Comparison of ENCODE assay signal across 29 cellular contexts in the genomic region with DNA sequence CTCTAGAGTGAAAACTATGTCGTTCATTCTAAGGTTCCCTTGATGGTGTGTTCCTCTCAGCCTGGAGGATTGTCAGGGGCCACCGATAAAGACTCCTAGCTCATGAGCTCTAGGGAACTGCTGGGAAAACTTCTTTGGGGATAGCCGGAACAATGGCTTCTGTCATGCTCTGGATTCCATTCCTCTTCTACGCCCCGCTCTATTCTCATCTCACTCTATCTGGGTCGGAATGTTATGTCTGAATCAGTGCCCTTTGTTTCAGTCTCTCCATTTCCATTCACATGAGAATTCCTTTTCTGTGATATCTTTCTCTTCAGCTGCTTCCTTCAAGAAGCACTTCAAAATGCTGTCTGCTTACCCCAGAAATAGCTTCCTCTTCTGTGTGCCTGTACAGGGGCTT. TPM values are rescaled to one million over a fixed set of nuclear protein-coding genes. Genes with fewer than 3 reads are reported as not detected.
"Had no signal": no experiment of that assay in that cellular context is flagged by ENCODE, and none has a peak within 500 bp of the region (broad histone marks: within the 10 kb centered on the region; RNA-seq: fewer than 3 reads in every experiment).

No MANE protein-coding gene starts in this region.

- H3K27ac ChIP-seq: colonic mucosa, foreskin keratinocyte, ovary, psoas muscle, skin epidermis, vagina had no signal

- H3K27me3 ChIP-seq: colonic mucosa, ovary, vagina had no signal

- H3K27ac Mint-ChIP-seq: activated B cell treated with CpG ODN at 0.5 μM for 24 hours; activated CD4-positive, alpha-beta T cell treated with anti-CD3 and anti-CD28 coated beads for 36 hours; activated naive CD4-positive, alpha-beta T cell treated with anti-CD3 and anti-CD28 coated beads for 36 hours; activated naive CD8-positive, alpha-beta T cell treated with anti-CD3 and anti-CD28 coated beads, Interleukin-2, amount 10 ng/mL, durations not matched to agents 7 days and 5 days; stimulated activated memory B cell treated with anti-CD40 and anti-IgM and Interleukin-4, amounts not matched to agents 10 μg/mL and 1 μg/mL and 100 μg/mL, for 72 hours; T-helper 17 cell had no signal

- FAIRE-seq: bronchial epithelial cell, islet of Langerhans had no signal

- H3K4me3 Mint-ChIP-seq: activated B cell treated with CpG ODN at 0.5 μM for 24 hours; activated CD4-positive, alpha-beta T cell treated with anti-CD3 and anti-CD28 coated beads for 36 hours; activated naive CD4-positive, alpha-beta T cell treated with anti-CD3 and anti-CD28 coated beads for 36 hours; activated naive CD8-positive, alpha-beta T cell treated with anti-CD3 and anti-CD28 coated beads, Interleukin-2, amount 10 ng/mL, durations not matched to agents 7 days and 5 days; naive thymus-derived CD4-positive, alpha-beta T cell; stimulated activated memory B cell treated with anti-CD40 and anti-IgM and Interleukin-4, amounts not matched to agents 10 μg/mL and 1 μg/mL and 100 μg/mL, for 72 hours; T-helper 17 cell had no signal

- H3K4me3 ChIP-seq: colonic mucosa, mucosa of descending colon, ovary, psoas muscle, skin epidermis, vagina had no signal

- H3K9me3 ChIP-seq: colonic mucosa, mucosa of descending colon, ovary, psoas muscle, vagina had no signal

- H3K4me1 Mint-ChIP-seq: activated B cell treated with CpG ODN at 0.5 μM for 24 hours; activated CD4-positive, alpha-beta T cell treated with anti-CD3 and anti-CD28 coated beads for 36 hours; activated naive CD8-positive, alpha-beta T cell treated with anti-CD3 and anti-CD28 coated beads, Interleukin-2, amount 10 ng/mL, durations not matched to agents 7 days and 5 days; naive thymus-derived CD4-positive, alpha-beta T cell; stimulated activated memory B cell treated with anti-CD40 and anti-IgM and Interleukin-4, amounts not matched to agents 10 μg/mL and 1 μg/mL and 100 μg/mL, for 72 hours had no signal

- H3K36me3 Mint-ChIP-seq: activated naive CD8-positive, alpha-beta T cell treated with anti-CD3 and anti-CD28 coated beads, Interleukin-2, amount 10 ng/mL, durations not matched to agents 7 days and 5 days; stimulated activated memory B cell treated with anti-CD40 and anti-IgM and Interleukin-4, amounts not matched to agents 10 μg/mL and 1 μg/mL and 100 μg/mL, for 72 hours had no signal

- H3K36me3 ChIP-seq: colonic mucosa, ovary, vagina had no signal

- DNase-seq: activated B cell treated with CpG ODN at 0.5 μM for 24 hours; activated CD4-positive, alpha-beta T cell treated with anti-CD3 and anti-CD28 coated beads for 36 hours; activated CD4-positive, alpha-beta T cell treated with anti-CD3 and anti-CD28 coated beads, Interleukin-2, amount 50 U/mL, for 4 hours; activated CD8-positive, alpha-beta memory T cell treated with anti-CD3 and anti-CD28 coated beads for 24 hours; activated naive CD4-positive, alpha-beta T cell treated with anti-CD3 and anti-CD28 coated beads for 36 hours; activated naive CD8-positive, alpha-beta T cell treated with anti-CD3 and anti-CD28 coated beads, Interleukin-2, amount 10 ng/mL, durations not matched to agents 7 days and 5 days; activated T-cell treated with anti-CD3 and anti-CD28 coated beads, Interleukin-2, amount 50 U/mL, for 48 hours; amniotic stem cell; colonic mucosa; foreskin keratinocyte; hippocampal formation; left cardiac atrium; mucosa of descending colon; naive thymus-derived CD4-positive, alpha-beta T cell; ovary; psoas muscle; right cardiac atrium; stimulated activated CD4-positive, alpha-beta T cell treated with anti-CD3 and anti-CD28 coated beads, Interleukin-1b, Interleukin-23, amount 100 ng/mL, for 48 hours; SW 1271; T-helper 17 cell; trophoblast cell had no signal

- H3K4me1 ChIP-seq: colonic mucosa, foreskin keratinocyte, psoas muscle, vagina had no signal

- H3K9me3 Mint-ChIP-seq: activated B cell treated with CpG ODN at 0.5 μM for 24 hours; activated naive CD4-positive, alpha-beta T cell treated with anti-CD3 and anti-CD28 coated beads for 36 hours; activated naive CD8-positive, alpha-beta T cell treated with anti-CD3 and anti-CD28 coated beads, Interleukin-2, amount 10 ng/mL, durations not matched to agents 7 days and 5 days; naive thymus-derived CD4-positive, alpha-beta T cell; stimulated activated memory B cell treated with anti-CD40 and anti-IgM and Interleukin-4, amounts not matched to agents 10 μg/mL and 1 μg/mL and 100 μg/mL, for 72 hours had no signal

RNA-seq across cellular contexts. Expression of a gene that starts 16.9 kb away (rescaled TPM):
- total RNA-seq: activated CD4-positive, alpha-beta T cell treated with anti-CD3 and anti-CD28 coated beads for 36 hours; activated naive CD4-positive, alpha-beta T cell treated with anti-CD3 and anti-CD28 coated beads for 36 hours; bronchial epithelial cell; foreskin keratinocyte; T-helper 17 cell had no signal

RNA-seq across cellular contexts. Expression of a gene that starts 37.3 kb away (rescaled TPM):
- total RNA-seq: activated B cell treated with CpG ODN at 0.5 μM for 24 hours; activated CD4-positive, alpha-beta T cell treated with anti-CD3 and anti-CD28 coated beads for 36 hours; activated naive CD4-positive, alpha-beta T cell treated with anti-CD3 and anti-CD28 coated beads for 36 hours; activated naive CD8-positive, alpha-beta T cell treated with anti-CD3 and anti-CD28 coated beads, Interleukin-2, amount 10 ng/mL, durations not matched to agents 7 days and 5 days; bronchial epithelial cell; colonic mucosa; epithelial cell of proximal tubule; foreskin keratinocyte; left cardiac atrium; liver; mucosa of descending colon; naive thymus-derived CD4-positive, alpha-beta T cell; ovary; psoas muscle; right cardiac atrium; T-helper 17 cell; temporal lobe; vagina had no signal
